ENCODE assay signal across 8 cellular contexts in the genomic region with DNA sequence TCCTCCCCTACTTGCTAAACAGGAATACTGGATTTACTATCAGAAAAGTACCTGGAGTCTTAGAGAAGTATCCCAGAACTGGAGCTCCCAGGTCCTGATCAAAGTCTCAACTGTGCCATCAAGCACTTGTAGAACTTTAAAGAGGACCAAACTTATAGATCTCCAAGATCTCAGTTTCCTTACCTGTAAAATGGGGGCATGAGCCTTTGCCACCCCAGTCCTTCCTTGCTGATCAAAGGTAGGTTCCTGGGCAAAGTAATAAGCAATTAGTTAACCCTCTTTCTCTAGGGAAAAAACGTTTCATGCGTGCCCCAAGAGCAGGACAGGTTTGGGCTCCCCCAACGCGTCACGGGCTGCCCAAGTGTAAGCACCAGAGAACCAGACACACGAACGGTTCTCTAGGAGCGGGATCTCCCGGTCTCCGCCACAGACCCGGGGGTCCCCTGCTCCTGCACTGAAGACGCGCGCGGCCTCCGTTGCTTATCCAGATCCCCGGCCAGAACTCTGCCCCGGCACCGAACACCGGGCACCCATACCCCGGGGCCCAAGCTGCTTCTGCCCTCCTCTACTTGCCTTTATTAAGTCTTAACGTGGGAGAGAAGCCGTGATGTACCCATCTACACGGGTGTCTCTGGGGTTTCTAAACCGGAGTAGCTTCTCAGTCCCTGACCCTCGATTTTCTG. TPM values are rescaled to one million over a fixed set of nuclear protein-coding genes. Genes with fewer than 3 reads are reported as not detected.
DNase-seq lines count a peak whose midpoint lies in the region; ATAC-seq, FAIRE-seq and TF ChIP-seq lines count a peak whose summit lies in the region.

No MANE protein-coding gene starts in this region.

- H3K4me3 ChIP-seq in A549 (peak overlapping the region; percentile 68), trophoblast cell (ENCODE audit: low read depth, low read length) (peak overlapping the region; percentile 87)

- H2BK5ac ChIP-seq in trophoblast cell (ENCODE audit: low read depth, low read length, poor library complexity), result peak overlapping the region; percentile 56

- ATAC-seq in A549 (peak; percentile 54 to 72), GM21529 (IDR thresholded peaks at IDR 0.05; ENCODE audit: unreplicated experiment) (peak; percentile 16), HG03457 (IDR thresholded peaks at IDR 0.05; ENCODE audit: unreplicated experiment) (no peak), GM21447 (IDR thresholded peaks at IDR 0.05; ENCODE audit: unreplicated experiment) (no peak)

- 22% methylated on average over 16 of the region's 26 CpGs for WGBS in A549 (ENCODE audit: missing lambda C conversion rate)
- no CpG with 5 or more reads among the region's 26 CpGs for WGBS in trophoblast cell (ENCODE audit: extremely low coverage, insufficient coverage, insufficient read length)

- H3K23ac ChIP-seq in trophoblast cell (ENCODE audit: low read length), result no peak overlapping the region

- no peak for TF ChIP-seq POLR2A in A549 (IDR thresholded peaks at IDR 0.05; ENCODE audit: low read length)

- H4K8ac ChIP-seq in trophoblast cell (ENCODE audit: low read depth, low read length), result peak overlapping the region; percentile 87

- peak overlapping the region; percentile 79 for H3K4me2 ChIP-seq in A549
- peak overlapping the region; percentile 85 for H3K4me2 ChIP-seq in trophoblast cell (ENCODE audit: low read length)

- peak overlapping the region; percentile 64 to 84 for H3K27ac ChIP-seq in A549
- peak overlapping the region; percentile 58; the same call in 1 of the 2 replicates for H3K27ac ChIP-seq in VCaP
- no peak overlapping the region for H3K27ac ChIP-seq in trophoblast cell (ENCODE audit: low read depth, low read length)

- TF ChIP-seq CTCF in A549 (IDR thresholded peaks at IDR 0.05), result no peak
- TF ChIP-seq CTCF in VCaP (conservative IDR thresholded peaks at IDR 0.05), result no peak

- H3K36me3 ChIP-seq in trophoblast cell (ENCODE audit: control insufficient read depth in 1 of 2, insufficient read depth in 2 of 2, low read length in 2 of 2), result no peaks in the 10 kb centered on the region

- H3K9me3 ChIP-seq in A549, result 0 out of 3 replicates have a peak, but pooled peaks cover 2% of the 10 kb centered on the region
- H3K9me3 ChIP-seq in trophoblast cell (ENCODE audit: insufficient read depth, low read depth, low read length), result no peaks in the 10 kb centered on the region

- peak overlapping the region; percentile 27 for H2BK12ac ChIP-seq in trophoblast cell (ENCODE audit: low read length)

- H3K14ac ChIP-seq in trophoblast cell (ENCODE audit: low read length), result peak overlapping the region; percentile 61

- peak overlapping the region; percentile 100 for H2AFZ ChIP-seq in trophoblast cell (ENCODE audit: insufficient read depth, low read length, poor library complexity)

- H3K18ac ChIP-seq in trophoblast cell (ENCODE audit: low read length), result peak overlapping the region; percentile 60

- peaks cover 6% of the 10 kb centered on the region for H3K79me2 ChIP-seq in trophoblast cell (ENCODE audit: control insufficient read depth, insufficient read depth, low read length, poor library complexity)

- H3K4ac ChIP-seq in trophoblast cell (ENCODE audit: low read depth, low read length), result no peak overlapping the region

- peak overlapping the region; percentile 98 for H4K12ac ChIP-seq in trophoblast cell (ENCODE audit: low read depth, low read length)

- no peaks in the 10 kb centered on the region for H3K4me1 ChIP-seq in A549
- H3K4me1 ChIP-seq in trophoblast cell (ENCODE audit: control insufficient read depth in 1 of 2, insufficient read depth in 2 of 2, low read length in 2 of 2), result peaks cover 6 to 7% of the 10 kb centered on the region in 2 experiments

- peaks cover 5% of the 10 kb centered on the region for H3K79me1 ChIP-seq in trophoblast cell (ENCODE audit: low read length)

- FAIRE-seq in A549 (lab: Jason Lieb, UNC), result no peak

- POLR2A ChIA-PET in A549 (lab: Yijun Ruan, JAX), result no interaction called here

- no peak for TF ChIP-seq RAD21 in A549 (conservative IDR thresholded peaks at IDR 0.05 in 1 of 2, IDR thresholded peaks at IDR 0.05 in 1 of 2)

- H3K9ac ChIP-seq in trophoblast cell (ENCODE audit: low read length), result peak overlapping the region; percentile 55

- peak overlapping the region; percentile 47 for H4K91ac ChIP-seq in trophoblast cell (ENCODE audit: low read depth, low read length)

- peak overlapping the region; percentile 55 for H2BK120ac ChIP-seq in trophoblast cell (ENCODE audit: insufficient read depth, low read length, poor library complexity)

- CTCF ChIA-PET in A549 (lab: Yijun Ruan, JAX), result interaction anchor here (0.6 to 1.4 kb wide), 3 partner anchors 8 to 231 kb away, joined by 3 read pairs; no protein-coding TSS in a partner anchor

- peak overlapping the region; percentile 83 for H2AK5ac ChIP-seq in trophoblast cell (ENCODE audit: low read length)

- no peak for TF ChIP-seq EP300 in A549 (IDR thresholded peaks at IDR 0.05)

- no peaks in the 10 kb centered on the region for H3K27me3 ChIP-seq in trophoblast cell (ENCODE audit: insufficient read depth, low read length)

- DNase-seq in A549 (ENCODE audit: low read depth in 1 of 2, low spot score in 1 of 2), result no peak
- DNase-seq in glomerular visceral epithelial cell (ENCODE audit: extremely low spot score), result peak; percentile 36
- no peak for DNase-seq in trophoblast cell
- DNase-seq in NCI-H526 treated with DMSO at 0.1 percent for 48 hours (lab: John Stamatoyannopoulos, UW), result no peak

TF ChIP-seq in A549, 52 proteins besides CTCF, POLR2A, EP300 and RAD21:
- TF ChIP-seq JUN (IDR thresholded peaks at IDR 0.05) (no peak), PHF8 (IDR thresholded peaks at IDR 0.05; ENCODE audit: borderline replicate concordance, low read depth) (0 out of 2 replicates have a peak, but pooled peaks have one; percentile 12)

RNA-seq across cellular contexts. Expression of gene ZNF214, which starts 0.5 kb away (rescaled TPM):
- polyA plus RNA-seq in A549 (2011; rRNA removed), result 1.3 and 2.1 TPM in 2 replicates
- 0.35 and 0.52 TPM in 2 replicates for polyA plus RNA-seq in A549 (2012; cell fraction: cytosol; rRNA removed)
- polyA plus RNA-seq in A549 (2012; cell fraction: nucleus; rRNA removed), result 0.35 and 0.75 TPM in 2 replicates
- polyA plus RNA-seq in A549 (2017; fragmentation: RNase III; extraction: RNeasy Plus Mini Kit Qiagen cat#74134 plus additional on column Dnase treatment), result 0.70 to 1.4 TPM (median 0.70 TPM) in 3 replicates
- polyA minus RNA-seq in A549 (2011; rRNA and poly(A)+ RNA removed), result 3.0 and 3.4 TPM in 2 replicates
- 0.66 and 0.69 TPM in 2 replicates for polyA plus RNA-seq in trophoblast cell (2013)

RNA-seq across cellular contexts. Expression of gene NLRP14, which starts 0.6 kb away (rescaled TPM):
- polyA plus RNA-seq in A549 (2011; rRNA removed), result 0.04 TPM in 1 of 2 replicates, not detected in the other
- polyA plus RNA-seq in A549 (2012; cell fraction: cytosol; rRNA removed), result not detected in 2 replicates
- polyA plus RNA-seq in A549 (2012; cell fraction: nucleus; rRNA removed), result not detected in 2 replicates
- polyA plus RNA-seq in A549 (2017; fragmentation: RNase III; extraction: RNeasy Plus Mini Kit Qiagen cat#74134 plus additional on column Dnase treatment), result not detected in 3 replicates
- 0.04 TPM in 1 of 2 replicates, not detected in the other for polyA minus RNA-seq in A549 (2011; rRNA and poly(A)+ RNA removed)
- polyA plus RNA-seq in trophoblast cell (2013), result 0.12 and 0.14 TPM in 2 replicates

Comparison
In these comparisons a context has a peak if more than half of its experiments do, and no peak if none do; other contexts are left out.
1. ATAC-seq: peak in A549 (2 of 2) and GM21529 (single experiment); none in HG03457 (single experiment) and GM21447 (single experiment).